In the genomic region with DNA sequence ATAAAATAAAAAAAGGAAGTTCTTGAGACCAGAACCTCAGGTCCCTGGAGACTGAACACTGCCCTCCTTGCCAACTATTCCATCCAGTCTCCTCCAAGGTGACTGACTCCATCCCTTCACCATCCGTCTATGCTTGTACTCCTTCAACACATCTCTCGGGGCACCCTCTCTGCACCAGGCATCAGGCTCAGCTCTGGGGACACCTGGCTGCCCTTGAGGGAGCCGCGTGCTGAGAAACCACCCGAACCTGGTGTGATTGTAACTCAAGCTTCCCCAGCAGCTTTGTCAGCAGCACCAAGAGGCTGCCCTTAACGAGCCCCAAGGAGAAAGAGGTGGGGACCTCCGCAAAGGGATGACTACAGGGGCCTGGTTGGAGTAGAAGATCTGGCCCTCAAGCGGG, we compare ENCODE assay signal across 26 cellular contexts. TPM values are rescaled to one million over a fixed set of nuclear protein-coding genes. Genes with fewer than 3 reads are reported as not detected.
"Had no signal": no experiment of that assay in that cellular context is flagged by ENCODE, and none has a peak within 500 bp of the region (broad histone marks: within the 10 kb centered on the region; RNA-seq: fewer than 3 reads in every experiment).

No MANE protein-coding gene starts in this region.

- H3K27ac Mint-ChIP-seq: activated CD4-positive, alpha-beta memory T cell treated with anti-CD3 and anti-CD28 coated beads, Interleukin-2, amount 10 ng/mL, durations not matched to agents 7 days and 5 days; activated CD4-positive, alpha-beta T cell treated with anti-CD3 and anti-CD28 coated beads, Interleukin-2, amount 10 ng/mL, durations not matched to agents 24 days and 14 days; activated naive CD4-positive, alpha-beta T cell treated with anti-CD3 and anti-CD28 coated beads for 36 hours; activated naive CD8-positive, alpha-beta T cell treated with anti-CD3 and anti-CD28 coated beads, Interleukin-2, amount 10 ng/mL, durations not matched to agents 7 days and 5 days; activated T-cell treated with anti-CD3 and anti-CD28 coated beads, Interleukin-2, amount 50 U/mL, for 72 hours; natural killer cell; T-helper 17 cell had no signal

- H3K9me3 ChIP-seq: right lobe of liver, stomach, suprapubic skin, tibial nerve, uterus had no signal

- FAIRE-seq: endothelial cell of umbilical vein, frontal cortex, islet of Langerhans had no signal

- H3K27ac ChIP-seq: right lobe of liver, skin epidermis, stomach, suprapubic skin, uterus had no signal

- H3K4me1 Mint-ChIP-seq: activated CD4-positive, alpha-beta T cell treated with anti-CD3 and anti-CD28 coated beads, Interleukin-2, amount 10 ng/mL, durations not matched to agents 24 days and 14 days; activated naive CD8-positive, alpha-beta T cell treated with anti-CD3 and anti-CD28 coated beads, Interleukin-2, amount 10 ng/mL, durations not matched to agents 7 days and 5 days; natural killer cell had no signal

- H3K4me3 ChIP-seq: right lobe of liver, skin epidermis, stomach, suprapubic skin, uterus had no signal

- H3K4me3 Mint-ChIP-seq: activated CD4-positive, alpha-beta memory T cell treated with anti-CD3 and anti-CD28 coated beads, Interleukin-2, amount 10 ng/mL, durations not matched to agents 7 days and 5 days; activated CD4-positive, alpha-beta T cell treated with anti-CD3 and anti-CD28 coated beads, Interleukin-2, amount 10 ng/mL, durations not matched to agents 24 days and 14 days; activated naive CD4-positive, alpha-beta T cell treated with anti-CD3 and anti-CD28 coated beads for 36 hours; activated naive CD8-positive, alpha-beta T cell treated with anti-CD3 and anti-CD28 coated beads, Interleukin-2, amount 10 ng/mL, durations not matched to agents 7 days and 5 days; activated T-cell treated with anti-CD3 and anti-CD28 coated beads, Interleukin-2, amount 50 U/mL, for 72 hours; natural killer cell had no signal

- H3K9me3 Mint-ChIP-seq: activated CD4-positive, alpha-beta memory T cell treated with anti-CD3 and anti-CD28 coated beads, Interleukin-2, amount 10 ng/mL, durations not matched to agents 7 days and 5 days; activated CD4-positive, alpha-beta T cell treated with anti-CD3 and anti-CD28 coated beads, Interleukin-2, amount 10 ng/mL, durations not matched to agents 24 days and 14 days; activated naive CD4-positive, alpha-beta T cell treated with anti-CD3 and anti-CD28 coated beads for 36 hours; activated naive CD8-positive, alpha-beta T cell treated with anti-CD3 and anti-CD28 coated beads, Interleukin-2, amount 10 ng/mL, durations not matched to agents 7 days and 5 days; activated T-cell treated with anti-CD3 and anti-CD28 coated beads, Interleukin-2, amount 50 U/mL, for 72 hours; natural killer cell had no signal

- H3K36me3 ChIP-seq: right lobe of liver, stomach, suprapubic skin, tibial nerve, uterus had no signal

- H3K4me1 ChIP-seq: uterus had no signal

- DNase-seq: activated CD4-positive, alpha-beta memory T cell treated with anti-CD3 and anti-CD28 coated beads, Interleukin-2, amount 10 ng/mL, durations not matched to agents 7 days and 5 days; activated CD4-positive, alpha-beta T cell treated with anti-CD3 and anti-CD28 coated beads, Interleukin-2, amount 10 ng/mL, durations not matched to agents 24 days and 14 days; activated CD4-positive, CD25-positive, alpha-beta regulatory T cell; activated effector memory CD4-positive, alpha-beta T cell treated with Interleukin-2 at 50 U/mL for 16 hours; activated naive CD4-positive, alpha-beta T cell treated with anti-CD3 and anti-CD28 coated beads for 36 hours; activated naive CD8-positive, alpha-beta T cell treated with anti-CD3 and anti-CD28 coated beads, Interleukin-2, amount 10 ng/mL, durations not matched to agents 7 days and 5 days; activated T-cell treated with anti-CD3 and anti-CD28 coated beads, Interleukin-2, amount 50 U/mL, for 72 hours; amniotic stem cell; effector CD4-positive, alpha-beta T cell; left ventricle myocardium superior; mammary epithelial cell; midbrain; natural killer cell; occipital lobe; right lobe of liver; stimulated activated CD4-positive, alpha-beta T cell treated with anti-CD3 and anti-CD28 coated beads, Interleukin-1b, Interleukin-23, amount 100 ng/mL, for 48 hours; stomach; T-helper 17 cell; uterus had no signal

- H3K36me3 Mint-ChIP-seq: activated naive CD8-positive, alpha-beta T cell treated with anti-CD3 and anti-CD28 coated beads, Interleukin-2, amount 10 ng/mL, durations not matched to agents 7 days and 5 days; natural killer cell had no signal

- H3K27me3 ChIP-seq: uterus had no signal

- ATAC-seq: activated T-cell treated with anti-CD3 and anti-CD28 coated beads, Interleukin-2, amount 50 U/mL, for 72 hours; esophagus mucosa; left ventricle myocardium superior; natural killer cell; right lobe of liver; T-helper 17 cell had no signal

RNA-seq across cellular contexts. Expression of gene PTPN5, which starts 1.7 kb away (rescaled TPM):
- total RNA-seq: activated CD4-positive, alpha-beta memory T cell treated with anti-CD3 and anti-CD28 coated beads, Interleukin-2, amount 10 ng/mL, durations not matched to agents 7 days and 5 days; activated CD4-positive, alpha-beta T cell treated with anti-CD3 and anti-CD28 coated beads, Interleukin-2, amount 10 ng/mL, durations not matched to agents 24 days and 14 days; activated naive CD4-positive, alpha-beta T cell treated with anti-CD3 and anti-CD28 coated beads for 36 hours; activated naive CD8-positive, alpha-beta T cell treated with anti-CD3 and anti-CD28 coated beads, Interleukin-2, amount 10 ng/mL, durations not matched to agents 7 days and 5 days; activated T-cell treated with anti-CD3 and anti-CD28 coated beads, Interleukin-2, amount 50 U/mL, for 72 hours; endothelial cell of umbilical vein; esophagus mucosa; mammary epithelial cell; natural killer cell; right lobe of liver; T-helper 17 cell had no signal
- polyA plus RNA-seq: endothelial cell of umbilical vein, mammary epithelial cell had no signal
